In the genomic region with DNA sequence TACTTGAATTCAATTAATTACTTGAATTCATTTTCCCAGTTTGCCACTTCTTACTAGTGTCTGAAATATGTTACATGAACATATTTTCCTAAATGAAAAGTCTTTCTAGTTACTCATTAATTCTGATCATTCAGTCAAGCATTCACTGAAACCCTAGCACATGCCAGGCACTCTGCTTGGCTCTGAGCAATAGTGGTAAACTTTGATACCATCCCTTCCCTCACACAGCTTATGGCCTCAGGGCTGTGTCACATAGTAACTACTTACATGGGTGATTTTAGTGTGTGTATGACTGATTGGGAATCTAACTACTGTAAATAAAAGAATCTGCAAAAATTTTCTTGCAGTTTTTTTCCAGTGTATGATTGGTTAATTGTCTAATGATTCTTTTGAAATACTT, we compare ENCODE assay signal across 1 cellular context.
TF ChIP-seq lines count a peak whose summit lies in the region.

No MANE protein-coding gene starts in this region.

TF ChIP-seq in IMR-90, 13 proteins besides CTCF, POLR2A, EP300 and RAD21:
- TF ChIP-seq CHD1 (IDR thresholded peaks at IDR 0.05; ENCODE audit: low read depth, low read length) (no peak), RFX5 (IDR thresholded peaks at IDR 0.05; ENCODE audit: low read depth, low read length) (0 out of 2 replicates have a peak, but pooled peaks have one; percentile 15), BHLHE40 (IDR thresholded peaks at IDR 0.05; ENCODE audit: low read depth, low read length) (no peak), FOS (IDR thresholded peaks at IDR 0.05; ENCODE audit: low read depth, low read length) (no peak), MXI1 (IDR thresholded peaks at IDR 0.05; ENCODE audit: borderline replicate concordance, low read depth, low read length) (no peak)
- TF ChIP-seq, protein P1, sequence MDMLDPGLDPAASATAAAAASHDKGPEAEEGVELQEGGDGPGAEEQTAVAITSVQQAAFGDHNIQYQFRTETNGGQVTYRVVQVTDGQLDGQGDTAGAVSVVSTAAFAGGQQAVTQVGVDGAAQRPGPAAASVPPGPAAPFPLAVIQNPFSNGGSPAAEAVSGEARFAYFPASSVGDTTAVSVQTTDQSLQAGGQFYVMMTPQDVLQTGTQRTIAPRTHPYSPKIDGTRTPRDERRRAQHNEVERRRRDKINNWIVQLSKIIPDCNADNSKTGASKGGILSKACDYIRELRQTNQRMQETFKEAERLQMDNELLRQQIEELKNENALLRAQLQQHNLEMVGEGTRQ (IDR thresholded peaks at IDR 0.05; ENCODE audit: low read depth, low read length), result no peak
